ENCODE assay signal across 24 cellular contexts in genomic region chr5:158364367-158364766, GRCh38.
DNase-seq lines count a peak whose midpoint lies in the region; ATAC-seq and TF ChIP-seq lines count a peak whose summit lies in the region.
"Had no signal": no experiment of that assay in that cellular context is flagged by ENCODE, and none has a peak within 500 bp of the region (broad histone marks: within the 10 kb centered on the region; RNA-seq: fewer than 3 reads in every experiment).

No MANE protein-coding gene starts in this region.

- H3K14ac ChIP-seq in trophoblast cell (ENCODE audit: low read length) = no peak overlapping the region

- peak overlapping the region; percentile 16 for H3K4me2 ChIP-seq in trophoblast cell (ENCODE audit: low read length)

- H3K36me3 Mint-ChIP-seq in MCF 10A (ENCODE audit: insufficient read depth, unreplicated experiment) (no peaks in the 10 kb centered on the region), WTC11 (no peaks in the 10 kb centered on the region), CD14-positive monocyte (no peaks in the 10 kb centered on the region)
- H3K36me3 Mint-ChIP-seq: CD8-positive, alpha-beta memory T cell had no signal

- no peak overlapping the region for H3K27ac Mint-ChIP-seq in MCF 10A (ENCODE audit: low read depth, unreplicated experiment)
- H3K27ac Mint-ChIP-seq in WTC11 = no peak overlapping the region
- no peak overlapping the region for H3K27ac Mint-ChIP-seq in CD14-positive monocyte
- H3K27ac Mint-ChIP-seq: CD8-positive, alpha-beta memory T cell; HFFc6 had no signal

- H3K23ac ChIP-seq in trophoblast cell (ENCODE audit: low read length) = no peak overlapping the region

- POLR2A ChIA-PET in MCF 10A (lab: Yijun Ruan, JAX) = interaction anchor here (1.7 to 1.8 kb wide), 2 partner anchors 14 to 19 kb away, joined by 5 to 9 read pairs; no protein-coding TSS in a partner anchor
- POLR2A ChIA-PET in WTC11 (lab: Charles Lee) = no interaction called here

- H3K9ac ChIP-seq in trophoblast cell (ENCODE audit: low read length) = no peak overlapping the region

- H3K4me3 ChIP-seq in breast epithelium (no peak overlapping the region), trophoblast cell (ENCODE audit: low read depth, low read length) (no peak overlapping the region), WERI-Rb-1 (ENCODE audit: low read depth, low read length) (no peak overlapping the region)
- H3K4me3 ChIP-seq: Peyer's patch, SK-N-MC had no signal

- TF ChIP-seq CTCF in MCF 10A (IDR thresholded peaks at IDR 0.05; ENCODE audit: unreplicated experiment) = no peak
- no peak for TF ChIP-seq CTCF in breast epithelium (IDR thresholded peaks at IDR 0.05)
- no peak for TF ChIP-seq CTCF in WTC11 (IDR thresholded peaks at IDR 0.05)
- no peak for TF ChIP-seq CTCF in WERI-Rb-1 (IDR thresholded peaks at IDR 0.05; ENCODE audit: low read depth, low read length)
- no peak for TF ChIP-seq CTCF in CD14-positive monocyte (IDR thresholded peaks at IDR 0.05)

- no peak overlapping the region for H4K8ac ChIP-seq in trophoblast cell (ENCODE audit: low read depth, low read length)

- no peak overlapping the region for H2BK120ac ChIP-seq in trophoblast cell (ENCODE audit: insufficient read depth, low read length, poor library complexity)

- intact Hi-C loops in MCF 10A (cut with micrococcal nuclease) = no loop called here
- intact Hi-C loops in breast epithelium (cut with DNase I; ENCODE audit: low total_unique reads) = no loop called here
- intact Hi-C loops in CD14-positive monocyte (cut with micrococcal nuclease) = no loop called here

- no TSS peak for BruUV-seq in MCF 10A (replicated peaks; lab: Mats Ljungman, UMichigan)

- CTCF ChIA-PET in MCF 10A (lab: Yijun Ruan, JAX) (interaction anchor here (0.9 to 1.0 kb wide), 3 partner anchors 115 to 742 kb away, joined by 3 to 4 read pairs (median 4); no protein-coding TSS in a partner anchor), WTC11 (lab: Charles Lee) (no interaction called here)

- H3K36me3 ChIP-seq in breast epithelium (no peaks in the 10 kb centered on the region), trophoblast cell (ENCODE audit: control insufficient read depth in 1 of 2, insufficient read depth in 2 of 2, low read length in 2 of 2) (no peaks in the 10 kb centered on the region), WERI-Rb-1 (no peaks in the 10 kb centered on the region)
- H3K36me3 ChIP-seq: Peyer's patch had no signal

- H3K79me2 ChIP-seq in trophoblast cell (ENCODE audit: control insufficient read depth, insufficient read depth, low read length, poor library complexity) = no peaks in the 10 kb centered on the region

- H3K9me3 Mint-ChIP-seq in MCF 10A (ENCODE audit: unreplicated experiment) (no peaks in the 10 kb centered on the region), WTC11 (no peaks in the 10 kb centered on the region), CD14-positive monocyte (no peaks in the 10 kb centered on the region)
- H3K9me3 Mint-ChIP-seq: HFFc6 had no signal

- ATAC-seq in WTC11 = peak; percentile 89
- no peak for ATAC-seq in GM21515 (IDR thresholded peaks at IDR 0.05; ENCODE audit: unreplicated experiment)

- H3K4me1 Mint-ChIP-seq in MCF 10A (ENCODE audit: insufficient read depth, unreplicated experiment) = peaks cover 6% of the 10 kb centered on the region
- H3K4me1 Mint-ChIP-seq in WTC11 = peaks cover 25% of the 10 kb centered on the region
- no peaks in the 10 kb centered on the region for H3K4me1 Mint-ChIP-seq in CD14-positive monocyte
- H3K4me1 Mint-ChIP-seq: CD8-positive, alpha-beta memory T cell had no signal

- H3K4me1 ChIP-seq in breast epithelium (no peaks in the 10 kb centered on the region), trophoblast cell (ENCODE audit: control insufficient read depth in 1 of 2, insufficient read depth in 2 of 2, low read length in 2 of 2) (no peaks in the 10 kb centered on the region)
- H3K4me1 ChIP-seq: Peyer's patch had no signal

- H3K27ac ChIP-seq in breast epithelium (no peak overlapping the region), trophoblast cell (ENCODE audit: low read depth, low read length) (no peak overlapping the region), WERI-Rb-1 (no peak overlapping the region)
- H3K27ac ChIP-seq: Peyer's patch, SK-N-MC had no signal

- H3K79me1 ChIP-seq in trophoblast cell (ENCODE audit: low read length) = no peaks in the 10 kb centered on the region

- DNase-seq in MCF 10A (ENCODE audit: unreplicated experiment) = peak; percentile 47
- no peak for DNase-seq in breast epithelium (ENCODE audit: low spot score in 2 of 2)
- DNase-seq in WTC11 (ENCODE audit: low spot score) = peak; percentile 22
- peak; percentile 24 for DNase-seq in iPS-NIHi11 (ENCODE audit: low spot score)
- DNase-seq in trophoblast cell = peak; percentile 20 to 38
- DNase-seq in WERI-Rb-1 = no peak
- DNase-seq in CD14-positive monocyte (ENCODE audit: low spot score) = no peak
- DNase-seq: AML-193; C1 segment of cervical spinal cord; CD8-positive, alpha-beta memory T cell; DMS53; GF-D8; H7; HFFc6; Karpas-422; NCI-H1417; NCI-H187 treated with DMSO at 0.1 percent for 48 hours; NCI-H2227 treated with DMSO at 0.1 percent for 48 hours; NCI-H510A treated with DMSO at 0.1 percent for 48 hours; NCI-H748 treated with DMSO at 0.1 percent for 48 hours; Peyer's patch; Right ventricle myocardium superior had no signal

- H3K9me3 ChIP-seq in breast epithelium (no peaks in the 10 kb centered on the region), trophoblast cell (ENCODE audit: insufficient read depth, low read depth, low read length) (no peaks in the 10 kb centered on the region), WERI-Rb-1 (ENCODE audit: severe bottlenecking) (no peaks in the 10 kb centered on the region)
- H3K9me3 ChIP-seq: Peyer's patch had no signal

- no peak overlapping the region for H2AFZ ChIP-seq in trophoblast cell (ENCODE audit: insufficient read depth, low read length, poor library complexity)

- no peak overlapping the region for H4K91ac ChIP-seq in trophoblast cell (ENCODE audit: low read depth, low read length)

- no CpG with 5 or more reads among the region's 4 CpGs for WGBS in trophoblast cell (ENCODE audit: extremely low coverage, insufficient coverage, insufficient read length)

- no peak overlapping the region for H4K12ac ChIP-seq in trophoblast cell (ENCODE audit: low read depth, low read length)

- H3K27me3 ChIP-seq in breast epithelium (no peaks in the 10 kb centered on the region), trophoblast cell (ENCODE audit: insufficient read depth, low read length) (no peaks in the 10 kb centered on the region), WERI-Rb-1 (ENCODE audit: insufficient read depth, low read depth, severe bottlenecking) (no peaks in the 10 kb centered on the region)
- H3K27me3 ChIP-seq: Peyer's patch had no signal

- no peak overlapping the region for H2BK12ac ChIP-seq in trophoblast cell (ENCODE audit: low read length)

- H3K18ac ChIP-seq in trophoblast cell (ENCODE audit: low read length) = no peak overlapping the region

- TF ChIP-seq POLR2A in breast epithelium (IDR thresholded peaks at IDR 0.05) = no peak

- H2BK5ac ChIP-seq in trophoblast cell (ENCODE audit: low read depth, low read length, poor library complexity) = no peak overlapping the region

- H3K27me3 Mint-ChIP-seq in MCF 10A (ENCODE audit: insufficient read depth, unreplicated experiment) = no peaks in the 10 kb centered on the region
- no peaks in the 10 kb centered on the region for H3K27me3 Mint-ChIP-seq in WTC11 (ENCODE audit: low read depth)
- peaks cover 17 to 33% (median 33%) of the 10 kb centered on the region in 3 donors for H3K27me3 Mint-ChIP-seq in CD14-positive monocyte (ENCODE audit: low read depth in 3 of 3)

- H2AK5ac ChIP-seq in trophoblast cell (ENCODE audit: low read length) = no peak overlapping the region

- H3K4me3 Mint-ChIP-seq in MCF 10A (ENCODE audit: unreplicated experiment) (no peak overlapping the region), WTC11 (no peak overlapping the region), CD14-positive monocyte (no peak overlapping the region)
- H3K4me3 Mint-ChIP-seq: CD8-positive, alpha-beta memory T cell; HFFc6 had no signal

- H3K4ac ChIP-seq in trophoblast cell (ENCODE audit: low read depth, low read length) = no peak overlapping the region

TF ChIP-seq in WTC11, 78 proteins besides CTCF, POLR2A, EP300 and RAD21 (continues in another document):
- no peak for TF ChIP-seq NFYB (CRISPR knock-in tag; conservative IDR thresholded peaks at IDR 0.05; ENCODE audit: low read depth)
- TF ChIP-seq ELF4 (CRISPR knock-in tag; IDR thresholded peaks at IDR 0.05; ENCODE audit: low read depth) = no peak
- no peak for TF ChIP-seq NR3C1 (CRISPR knock-in tag; conservative IDR thresholded peaks at IDR 0.05; ENCODE audit: low read depth)
- no peak for TF ChIP-seq JAZF1 (CRISPR knock-in tag; IDR thresholded peaks at IDR 0.05)
- TF ChIP-seq NR2C2 (CRISPR knock-in tag; IDR thresholded peaks at IDR 0.05) = no peak
- TF ChIP-seq ERG (CRISPR knock-in tag; IDR thresholded peaks at IDR 0.05) = no peak
- no peak for TF ChIP-seq ZBTB21 (CRISPR knock-in tag; IDR thresholded peaks at IDR 0.05; ENCODE audit: borderline replicate concordance)
- TF ChIP-seq ETV6 (CRISPR knock-in tag; IDR thresholded peaks at IDR 0.05) = no peak
- no peak for TF ChIP-seq ZNF671 (CRISPR knock-in tag; IDR thresholded peaks at IDR 0.05)

Comparison
In these comparisons a context has a peak if more than half of its experiments do, and no peak if none do; other contexts are left out.
1. DNase-seq: peak in MCF 10A (single experiment), WTC11 (single experiment), iPS-NIHi11 (single experiment) and trophoblast cell (2 of 2); none in breast epithelium (0 of 2), WERI-Rb-1 (single experiment) and CD14-positive monocyte (single experiment).